In the genomic region with DNA sequence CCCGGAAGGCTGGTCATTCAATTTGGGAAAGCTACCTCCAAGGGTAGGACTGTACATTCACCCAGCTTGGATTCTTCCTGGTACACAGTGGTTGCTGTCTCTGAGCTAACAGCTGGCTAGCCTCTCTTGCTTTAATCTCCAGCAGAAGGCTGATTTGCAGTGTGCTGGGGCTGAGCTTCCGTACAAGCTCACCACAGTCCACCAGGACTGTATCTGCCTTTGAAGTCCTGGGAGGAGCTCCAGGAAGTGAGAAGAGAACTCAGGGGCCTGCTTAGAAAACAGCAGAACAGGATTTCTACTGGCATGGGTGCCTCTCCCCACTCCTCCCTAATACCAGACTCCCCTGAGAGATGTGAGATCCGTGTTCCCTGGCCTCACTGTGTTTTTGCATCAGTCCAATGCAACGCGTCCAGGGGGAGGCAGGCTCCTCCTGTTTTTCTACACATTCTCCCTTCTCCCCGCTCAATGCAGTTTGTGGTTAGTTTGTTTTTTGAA, we compare ENCODE assay signal across 17 cellular contexts. TPM values are rescaled to one million over a fixed set of nuclear protein-coding genes. Genes with fewer than 3 reads are reported as not detected.
DNase-seq lines count a peak whose midpoint lies in the region; ATAC-seq, FAIRE-seq and TF ChIP-seq lines count a peak whose summit lies in the region.
"Had no signal": no experiment of that assay in that cellular context is flagged by ENCODE, and none has a peak within 500 bp of the region (broad histone marks: within the 10 kb centered on the region; RNA-seq: fewer than 3 reads in every experiment).

No MANE protein-coding gene starts in this region.

- POLR2A ChIA-PET in MCF 10A (lab: Yijun Ruan, JAX): interaction anchor here (1.2 kb wide), 1 partner anchor 12 kb away, joined by 3 read pairs; no protein-coding TSS in a partner anchor

- no peak overlapping the region for H3K4me3 Mint-ChIP-seq in MCF 10A (ENCODE audit: unreplicated experiment)
- no peak overlapping the region for H3K4me3 Mint-ChIP-seq in nephron progenitor cell
- H3K4me3 Mint-ChIP-seq: activated CD4-positive, alpha-beta T cell treated with anti-CD3 and anti-CD28 coated beads, Interleukin-2, amount 10 ng/mL, durations not matched to agents 7 days and 5 days; activated naive CD4-positive, alpha-beta T cell treated with anti-CD3 and anti-CD28 coated beads, Interleukin-2, amount 10 ng/mL, durations not matched to agents 7 days and 5 days had no signal

- H3K27ac ChIP-seq in breast epithelium (peak overlapping the region; percentile 75 to 83), aorta (ENCODE audit: low read depth in 1 of 2, low read length in 2 of 2) (peak overlapping the region in 1 of 2 donors; percentile 21)
- H3K27ac ChIP-seq: right lobe of liver, SJSA1 had no signal

- BruUV-seq in MCF 10A (replicated peaks; lab: Mats Ljungman, UMichigan): no TSS peak

- WGBS in aorta, 2 donors: 51 to 57% methylated on average over 6 of the region's 6 CpGs

- H3K27me3 Mint-ChIP-seq in MCF 10A (ENCODE audit: insufficient read depth, unreplicated experiment): no peaks in the 10 kb centered on the region
- H3K27me3 Mint-ChIP-seq in nephron progenitor cell (ENCODE audit: low read depth, poor library complexity): peaks cover 3% of the 10 kb centered on the region

- ATAC-seq in aorta (ENCODE audit: low FRiP score): peak; percentile 47
- no peak for ATAC-seq in HG03139 (IDR thresholded peaks at IDR 0.05; ENCODE audit: unreplicated experiment)

- intact Hi-C loops in breast epithelium (cut with DNase I; ENCODE audit: low total_unique reads): no loop called here
- intact Hi-C loops in MCF 10A (cut with micrococcal nuclease): no loop called here
- intact Hi-C loops in aorta (cut with DNase I): no loop called here

- TF ChIP-seq CTCF in breast epithelium (IDR thresholded peaks at IDR 0.05) (no peak), MCF 10A (IDR thresholded peaks at IDR 0.05; ENCODE audit: unreplicated experiment) (no peak), fibroblast of pulmonary artery (IDR thresholded peaks at IDR 0.05; ENCODE audit: low read length, missing control alignments) (no peak), nephron progenitor cell (IDR thresholded peaks at IDR 0.05) (no peak)

- H3K4me1 Mint-ChIP-seq in MCF 10A (ENCODE audit: insufficient read depth, unreplicated experiment): peaks cover 37% of the 10 kb centered on the region
- H3K4me1 Mint-ChIP-seq in nephron progenitor cell: peaks cover 97% of the 10 kb centered on the region

- H3K9me3 ChIP-seq in breast epithelium (no peaks in the 10 kb centered on the region), aorta (ENCODE audit: control insufficient read depth, low read length) (no peaks in the 10 kb centered on the region)
- H3K9me3 ChIP-seq: right lobe of liver, SJSA1 had no signal

- H3K36me3 Mint-ChIP-seq in MCF 10A (ENCODE audit: insufficient read depth, unreplicated experiment) (no peaks in the 10 kb centered on the region), nephron progenitor cell (ENCODE audit: low read depth) (no peaks in the 10 kb centered on the region)
- H3K36me3 Mint-ChIP-seq: activated naive CD4-positive, alpha-beta T cell treated with anti-CD3 and anti-CD28 coated beads, Interleukin-2, amount 10 ng/mL, durations not matched to agents 7 days and 5 days had no signal

- H3K4me3 ChIP-seq in breast epithelium: peak overlapping the region in 2 of 3 donors; percentile 20 to 43
- H3K4me3 ChIP-seq in fibroblast of pulmonary artery (replicated peaks; ENCODE audit: low read depth, low read length): no peak overlapping the region
- H3K4me3 ChIP-seq in aorta (ENCODE audit: low read length in 2 of 2): no peak overlapping the region
- H3K4me3 ChIP-seq: right lobe of liver, SJSA1 had no signal

- H3K4me1 ChIP-seq in breast epithelium (peaks cover 6 to 45% of the 10 kb centered on the region in 2 donors), aorta (ENCODE audit: control insufficient read depth in 1 of 2, insufficient read depth in 2 of 2, low read length in 2 of 2) (no peaks in the 10 kb centered on the region)
- H3K4me1 ChIP-seq: right lobe of liver had no signal

- H3K9me3 Mint-ChIP-seq in MCF 10A (ENCODE audit: unreplicated experiment) (no peaks in the 10 kb centered on the region), nephron progenitor cell (no peaks in the 10 kb centered on the region)
- H3K9me3 Mint-ChIP-seq: activated CD4-positive, alpha-beta T cell treated with anti-CD3 and anti-CD28 coated beads, Interleukin-2, amount 10 ng/mL, durations not matched to agents 7 days and 5 days; activated naive CD4-positive, alpha-beta T cell treated with anti-CD3 and anti-CD28 coated beads, Interleukin-2, amount 10 ng/mL, durations not matched to agents 7 days and 5 days had no signal

- DNase-seq in breast epithelium (ENCODE audit: low spot score in 2 of 2) (no peak), MCF 10A (ENCODE audit: unreplicated experiment) (no peak), fibroblast of pulmonary artery (ENCODE audit: low read depth) (peak; percentile 39), nephron progenitor cell (no peak), aorta (peak in 1 of 2 donors; percentile 9), frontal cortex (ENCODE audit: low spot score in 2 of 2) (no peak), Ammon's horn (ENCODE audit: low spot score) (no peak)
- DNase-seq: activated CD4-positive, alpha-beta T cell treated with anti-CD3 and anti-CD28 coated beads, Interleukin-2, amount 10 ng/mL, durations not matched to agents 7 days and 5 days; activated naive CD4-positive, alpha-beta T cell treated with anti-CD3 and anti-CD28 coated beads, Interleukin-2, amount 10 ng/mL, durations not matched to agents 7 days and 5 days; EL; NCI-H446 treated with DMSO at 0.1 percent for 48 hours; right lobe of liver had no signal

- no peaks in the 10 kb centered on the region for H3K36me3 ChIP-seq in breast epithelium
- no peaks in the 10 kb centered on the region for H3K36me3 ChIP-seq in aorta (ENCODE audit: control insufficient read depth in 1 of 2, insufficient read depth in 2 of 2, low read length in 1 of 2)
- H3K36me3 ChIP-seq: right lobe of liver, SJSA1 had no signal

- TF ChIP-seq POLR2A in breast epithelium (IDR thresholded peaks at IDR 0.05): no peak

- H3K27me3 ChIP-seq in breast epithelium (no peaks in the 10 kb centered on the region), aorta (ENCODE audit: control insufficient read depth in 1 of 2, insufficient read depth in 2 of 2, low read length in 1 of 2) (no peaks in the 10 kb centered on the region)

- CTCF ChIA-PET in MCF 10A (lab: Yijun Ruan, JAX): interaction anchor here (0.7 kb wide), 3 partner anchors 76 to 387 kb away, joined by 3 to 4 read pairs (median 3); no protein-coding TSS in a partner anchor

- no peak overlapping the region for H3K27ac Mint-ChIP-seq in MCF 10A (ENCODE audit: low read depth, unreplicated experiment)
- peak overlapping the region; percentile 58 for H3K27ac Mint-ChIP-seq in nephron progenitor cell
- H3K27ac Mint-ChIP-seq: activated CD4-positive, alpha-beta T cell treated with anti-CD3 and anti-CD28 coated beads, Interleukin-2, amount 10 ng/mL, durations not matched to agents 7 days and 5 days; activated naive CD4-positive, alpha-beta T cell treated with anti-CD3 and anti-CD28 coated beads, Interleukin-2, amount 10 ng/mL, durations not matched to agents 7 days and 5 days had no signal

- FAIRE-seq in frontal cortex (lab: Jason Lieb, UNC): no peak
- FAIRE-seq: A204.1, endometrium, H54 had no signal

RNA-seq across cellular contexts. Expression of gene AFAP1L2, which starts 6.6 kb away (rescaled TPM):
- total RNA-seq in breast epithelium: 10 to 100 TPM in 2 of 3 donors, 1 to 10 TPM in 1; 4.2 to 43.9 (median 20.0) TPM
- total RNA-seq in MCF 10A (2022): 5.8 and 8.5 TPM in 2 replicates
- total RNA-seq in aorta: 10 to 100 TPM; 16.3 to 19.3 TPM
- polyA plus RNA-seq in aorta: 1 to 10 TPM; 3.1 to 4.0 TPM
- total RNA-seq in frontal cortex: 6.1 TPM

Comparison
In these comparisons a context has a peak if more than half of its experiments do, and no peak if none do; other contexts are left out.
1. H3K4me3 ChIP-seq: peak in breast epithelium (2 of 3); none in fibroblast of pulmonary artery (single experiment) and aorta (0 of 2).